ENCODE assay signal across 8 cellular contexts in genomic region chr1:203025721-203026665, GRCh38. TPM values are rescaled to one million over a fixed set of nuclear protein-coding genes. Genes with fewer than 3 reads are reported as not detected.
DNase-seq lines count a peak whose midpoint lies in the region; ATAC-seq and TF ChIP-seq lines count a peak whose summit lies in the region.

Gene PPFIA4 (plus strand): TSS chr1:203026491. CDS start chr1:203039009, 12,518 bp downstream.

- H3K27ac ChIP-seq in DOHH2 (ENCODE audit: low read depth, low read length), result no peak within 1 kb of the TSS
- no peak within 1 kb of the TSS for H3K27ac ChIP-seq in H9 (ENCODE audit: insufficient read length, low read depth, low read length)
- H3K27ac ChIP-seq in osteoblast (ENCODE audit: low read depth, low read length), result peak within 1 kb of the TSS; percentile 54
- peak within 1 kb of the TSS; percentile 35 for H3K27ac ChIP-seq in suprapubic skin

- ATAC-seq in SK-N-SH treated with all-trans-retinoic acid at 6 μM for 48 hours, result peak; percentile 91

- H3K79me2 ChIP-seq in DOHH2 (ENCODE audit: control insufficient read depth, low read length), result no peaks in the 10 kb centered on the region
- H3K79me2 ChIP-seq in H9 (ENCODE audit: insufficient read depth, low read length), result no peaks in the 10 kb centered on the region
- H3K79me2 ChIP-seq in osteoblast (ENCODE audit: insufficient read depth, low read length), result no peaks in the 10 kb centered on the region

- peak within 1 kb of the TSS; percentile 71 to 88 for H3K4me3 Mint-ChIP-seq in H9
- peak within 1 kb of the TSS; percentile 70 for H3K4me3 Mint-ChIP-seq in activated naive CD4-positive, alpha-beta T cell treated with anti-CD3 and anti-CD28 coated beads, Interleukin-2, amount 50 U/mL, for 24 hours
- peak within 1 kb of the TSS; percentile 95 for H3K4me3 Mint-ChIP-seq in glutamatergic neuron (ENCODE audit: unreplicated experiment)

- no peak for TF ChIP-seq EP300 in suprapubic skin (IDR thresholded peaks at IDR 0.05)

- no peak within 1 kb of the TSS for H3K23ac ChIP-seq in H9 (ENCODE audit: insufficient read length, low read depth, low read length)

- H2BK5ac ChIP-seq in H9 (ENCODE audit: insufficient read length, low read length), result no peak within 1 kb of the TSS

- no peak within 1 kb of the TSS for H4K5ac ChIP-seq in H9 (ENCODE audit: insufficient read length, low read depth, low read length)

- peak within 1 kb of the TSS; percentile 71 for H3K4me3 ChIP-seq in DOHH2 (ENCODE audit: low read length)
- peak within 1 kb of the TSS; percentile 75 for H3K4me3 ChIP-seq in osteoblast (ENCODE audit: insufficient read depth, low read length)
- H3K4me3 ChIP-seq in suprapubic skin, result peak within 1 kb of the TSS; percentile 60

- H3K79me1 ChIP-seq in H9 (ENCODE audit: insufficient read depth, low read depth, low read length, poor library complexity, severe bottlenecking), result no peaks in the 10 kb centered on the region

- H3K36me3 Mint-ChIP-seq in H9 (ENCODE audit: insufficient read depth in 1 of 3, low read depth in 3 of 3) (peaks cover 29 to 43% (median 42%) of the 10 kb centered on the region in 3 experiments), glutamatergic neuron (ENCODE audit: unreplicated experiment) (peaks cover 8% of the 10 kb centered on the region)
- peaks cover 8% of the 10 kb centered on the region for H3K36me3 Mint-ChIP-seq in activated naive CD4-positive, alpha-beta T cell treated with anti-CD3 and anti-CD28 coated beads, Interleukin-2, amount 50 U/mL, for 24 hours

- H3K9me3 Mint-ChIP-seq in H9 (peaks cover 0 to 8% of the 10 kb centered on the region in 2 experiments; a peak in 1 of 5 replicates), glutamatergic neuron (ENCODE audit: unreplicated experiment) (peaks cover 11% of the 10 kb centered on the region)
- H3K9me3 Mint-ChIP-seq in activated naive CD4-positive, alpha-beta T cell treated with anti-CD3 and anti-CD28 coated beads, Interleukin-2, amount 50 U/mL, for 24 hours, result peaks cover 8% of the 10 kb centered on the region

- H4K91ac ChIP-seq in H9 (ENCODE audit: insufficient read length, low read depth, low read length), result no peak within 1 kb of the TSS

- H2BK12ac ChIP-seq in H9 (ENCODE audit: insufficient read length, low read depth, low read length), result no peak within 1 kb of the TSS

- H3K4me2 ChIP-seq in DOHH2 (ENCODE audit: low read length), result peak within 1 kb of the TSS; percentile 70
- peak within 1 kb of the TSS; percentile 73 for H3K4me2 ChIP-seq in H9 (ENCODE audit: insufficient read depth, insufficient read length, low read length)
- H3K4me2 ChIP-seq in osteoblast (ENCODE audit: insufficient read depth, low read length), result peak within 1 kb of the TSS; percentile 83

- peaks cover 18% of the 10 kb centered on the region for H3F3A ChIP-seq in DOHH2 (ENCODE audit: control insufficient read depth, insufficient read depth)

- H2BK15ac ChIP-seq in H9 (ENCODE audit: low read depth, low read length), result no peak within 1 kb of the TSS

- H3K9me3 ChIP-seq in DOHH2 (ENCODE audit: control insufficient read depth, insufficient read depth, low read length), result no peaks in the 10 kb centered on the region
- H3K9me3 ChIP-seq in H9 (ENCODE audit: control insufficient read depth, low read depth, low read length), result no peaks in the 10 kb centered on the region
- no peaks in the 10 kb centered on the region for H3K9me3 ChIP-seq in osteoblast (ENCODE audit: low read depth, low read length)
- no peaks in the 10 kb centered on the region for H3K9me3 ChIP-seq in suprapubic skin

- H4K20me1 ChIP-seq in DOHH2 (ENCODE audit: control insufficient read depth, insufficient read depth, low read depth, low read length) (no peaks in the 10 kb centered on the region), H9 (ENCODE audit: control insufficient read depth, insufficient read depth, insufficient read length) (no peaks in the 10 kb centered on the region), osteoblast (ENCODE audit: insufficient read depth, low read length) (no peaks in the 10 kb centered on the region)

- peak within 1 kb of the TSS in 1 of 3 experiments; percentile 0; a peak in 1 of 7 replicates for H3K27ac Mint-ChIP-seq in H9
- H3K27ac Mint-ChIP-seq in activated naive CD4-positive, alpha-beta T cell treated with anti-CD3 and anti-CD28 coated beads, Interleukin-2, amount 50 U/mL, for 24 hours, result peak within 1 kb of the TSS; percentile 96
- H3K27ac Mint-ChIP-seq in glutamatergic neuron (ENCODE audit: unreplicated experiment), result peak within 1 kb of the TSS; percentile 92

- TF ChIP-seq POLR2A in suprapubic skin (IDR thresholded peaks at IDR 0.05), result no peak

- TF ChIP-seq CTCF in DOHH2 (IDR thresholded peaks at IDR 0.05; ENCODE audit: low read depth, low read length, poor library complexity, severe bottlenecking) (no peak), H9 (conservative IDR thresholded peaks at IDR 0.05) (no peak), glutamatergic neuron (IDR thresholded peaks at IDR 0.05; ENCODE audit: partially characterized antibody, unreplicated experiment) (no peak), osteoblast (IDR thresholded peaks at IDR 0.05; ENCODE audit: extremely low read depth, low read depth, low read length) (no peak), suprapubic skin (IDR thresholded peaks at IDR 0.05) (no peak)

- H3K4ac ChIP-seq in H9 (ENCODE audit: low read depth, low read length), result no peak within 1 kb of the TSS

- H2BK20ac ChIP-seq in H9 (ENCODE audit: low read depth, low read length, poor library complexity, severe bottlenecking), result no peak within 1 kb of the TSS

- DNase-seq in H9, result peak; percentile 93
- DNase-seq in NAMALWA (ENCODE audit: low spot score), result peak; percentile 91
- DNase-seq in glutamatergic neuron, result peak; percentile 93
- peak; percentile 99 for DNase-seq in osteoblast (ENCODE audit: insufficient read length, low spot score, missing footprints)
- peak; percentile 87 to 88 for DNase-seq in suprapubic skin (ENCODE audit: low spot score in 2 of 2)

- no peaks in the 10 kb centered on the region for H3K9me2 ChIP-seq in DOHH2 (replicated peaks; ENCODE audit: control insufficient read depth, low read length)

- no peak within 1 kb of the TSS for H2AK5ac ChIP-seq in H9 (ENCODE audit: insufficient read length, low read length)

- no peak within 1 kb of the TSS for H3T11ph ChIP-seq in H9 (ENCODE audit: low read length)

- H3K18ac ChIP-seq in H9 (ENCODE audit: insufficient read length, low read depth, low read length), result peak within 1 kb of the TSS; percentile 75

- H3K9ac ChIP-seq in H9 (ENCODE audit: extremely low read depth, insufficient read length, low read length), result peak within 1 kb of the TSS; percentile 20

- H3K4me1 Mint-ChIP-seq in H9 (peaks cover 18% of the 10 kb centered on the region in 2 experiments), glutamatergic neuron (ENCODE audit: low read depth, unreplicated experiment) (peaks cover 35% of the 10 kb centered on the region)
- peaks cover 14% of the 10 kb centered on the region for H3K4me1 Mint-ChIP-seq in activated naive CD4-positive, alpha-beta T cell treated with anti-CD3 and anti-CD28 coated beads, Interleukin-2, amount 50 U/mL, for 24 hours

- no peak within 1 kb of the TSS for H2BK120ac ChIP-seq in H9 (ENCODE audit: low read depth, low read length, poor library complexity, severe bottlenecking)

- H2AFZ ChIP-seq in H9 (ENCODE audit: low read length) (no peak within 1 kb of the TSS), osteoblast (ENCODE audit: low read length) (peak within 1 kb of the TSS; percentile 100)

- H4K8ac ChIP-seq in H9 (replicated peaks; ENCODE audit: insufficient read length, low read depth, low read length), result no peak within 1 kb of the TSS

- H3K27me3 Mint-ChIP-seq in H9 (ENCODE audit: low read depth) (peaks cover 38% of the 10 kb centered on the region), glutamatergic neuron (ENCODE audit: unreplicated experiment) (peaks cover 14% of the 10 kb centered on the region)
- no peaks in the 10 kb centered on the region for H3K27me3 Mint-ChIP-seq in activated naive CD4-positive, alpha-beta T cell treated with anti-CD3 and anti-CD28 coated beads, Interleukin-2, amount 50 U/mL, for 24 hours

- peaks cover 11% of the 10 kb centered on the region; the same call in 1 of the 2 replicates for H3K27me3 ChIP-seq in DOHH2 (ENCODE audit: control insufficient read depth, low read length)
- peaks cover 12% of the 10 kb centered on the region; the same call in 1 of the 2 replicates for H3K27me3 ChIP-seq in H9 (ENCODE audit: insufficient read depth, low read length)
- H3K27me3 ChIP-seq in osteoblast (ENCODE audit: insufficient read depth, low read length), result peaks cover 11% of the 10 kb centered on the region
- no peaks in the 10 kb centered on the region for H3K27me3 ChIP-seq in suprapubic skin

- peaks cover 7% of the 10 kb centered on the region for H3K23me2 ChIP-seq in H9 (ENCODE audit: insufficient read length, low read depth, low read length, poor library complexity, severe bottlenecking)

- H3K56ac ChIP-seq in H9 (ENCODE audit: insufficient read length, low read depth, low read length), result no peak within 1 kb of the TSS

- H3K4me1 ChIP-seq in DOHH2 (ENCODE audit: control insufficient read depth, low read length) (peaks cover 12% of the 10 kb centered on the region), H9 (ENCODE audit: insufficient read depth, low read length) (no peaks in the 10 kb centered on the region), osteoblast (ENCODE audit: insufficient read depth, low read length) (peaks cover 10% of the 10 kb centered on the region), suprapubic skin (peaks cover 11% of the 10 kb centered on the region)

- peaks cover 43% of the 10 kb centered on the region for H3K36me3 ChIP-seq in DOHH2 (ENCODE audit: control insufficient read depth, low read length)
- peaks cover 25% of the 10 kb centered on the region for H3K36me3 ChIP-seq in osteoblast (ENCODE audit: insufficient read depth, low read length)
- H3K36me3 ChIP-seq in suprapubic skin, result peaks cover 34% of the 10 kb centered on the region

- WGBS in H9 (ENCODE audit: extremely low coverage, insufficient read length, low lambda C conversion rate), result no CpG with 5 or more reads among the region's 52 CpGs
- WGBS in suprapubic skin, result 14% methylated on average over 25 of the region's 52 CpGs

- H3K14ac ChIP-seq in H9 (ENCODE audit: insufficient read depth, low read length), result peak within 1 kb of the TSS; percentile 43; the same call in 1 of the 2 replicates

TF ChIP-seq in SK-N-SH treated with all-trans-retinoic acid at 6 μM for 48 hours, 23 proteins besides CTCF, POLR2A, EP300 and RAD21 (continues in another document):
- no peak for TF ChIP-seq ZNF70 (CRISPR knock-in tag; IDR thresholded peaks at IDR 0.05)
- TF ChIP-seq PPARA (CRISPR knock-in tag; IDR thresholded peaks at IDR 0.05; ENCODE audit: borderline replicate concordance), result no peak
- peak; percentile 16 for TF ChIP-seq ZC3H10 (CRISPR knock-in tag; IDR thresholded peaks at IDR 0.05)
- TF ChIP-seq TOX (CRISPR knock-in tag; IDR thresholded peaks at IDR 0.05; ENCODE audit: borderline replicate concordance), result peak; percentile 62; the same call in 1 of the 2 replicates
- no peak for TF ChIP-seq ZFP3 (CRISPR knock-in tag; IDR thresholded peaks at IDR 0.05)
- TF ChIP-seq GLIS3 (CRISPR knock-in tag; IDR thresholded peaks at IDR 0.05), result 0 out of 2 replicates have a peak, but pooled peaks have one; percentile 47
- TF ChIP-seq ESRRG (CRISPR knock-in tag; IDR thresholded peaks at IDR 0.05), result no peak

RNA-seq across cellular contexts. Expression of gene PPFIA4, which starts in this region (rescaled TPM):
- 2.8 and 3.9 TPM in 2 replicates for total RNA-seq in H9 (2021)
- total RNA-seq in glutamatergic neuron (ENCODE audit: unreplicated experiment), result 74.7 TPM
- 8.0 and 10.9 TPM in 2 replicates for total RNA-seq in osteoblast
- total RNA-seq in suprapubic skin, result 10 to 100 TPM in 1 of 4 donors, 1 to 10 TPM in 1, under 1 TPM in 2; 0.26 to 38.7 (median 1.5) TPM

Comparison
In these comparisons a context has a peak if more than half of its experiments do, and no peak if none do; other contexts are left out.
1. H3K27ac ChIP-seq: peak in osteoblast (single experiment) and suprapubic skin (single experiment); none in DOHH2 (single experiment) and H9 (single experiment).
2. Peak in every context shown above with its lines, with median percentiles within 50 percentile points of each other: H3K4me2 ChIP-seq, H3K4me3 ChIP-seq, DNase-seq and H3K4me3 Mint-ChIP-seq.